In the genomic region with DNA sequence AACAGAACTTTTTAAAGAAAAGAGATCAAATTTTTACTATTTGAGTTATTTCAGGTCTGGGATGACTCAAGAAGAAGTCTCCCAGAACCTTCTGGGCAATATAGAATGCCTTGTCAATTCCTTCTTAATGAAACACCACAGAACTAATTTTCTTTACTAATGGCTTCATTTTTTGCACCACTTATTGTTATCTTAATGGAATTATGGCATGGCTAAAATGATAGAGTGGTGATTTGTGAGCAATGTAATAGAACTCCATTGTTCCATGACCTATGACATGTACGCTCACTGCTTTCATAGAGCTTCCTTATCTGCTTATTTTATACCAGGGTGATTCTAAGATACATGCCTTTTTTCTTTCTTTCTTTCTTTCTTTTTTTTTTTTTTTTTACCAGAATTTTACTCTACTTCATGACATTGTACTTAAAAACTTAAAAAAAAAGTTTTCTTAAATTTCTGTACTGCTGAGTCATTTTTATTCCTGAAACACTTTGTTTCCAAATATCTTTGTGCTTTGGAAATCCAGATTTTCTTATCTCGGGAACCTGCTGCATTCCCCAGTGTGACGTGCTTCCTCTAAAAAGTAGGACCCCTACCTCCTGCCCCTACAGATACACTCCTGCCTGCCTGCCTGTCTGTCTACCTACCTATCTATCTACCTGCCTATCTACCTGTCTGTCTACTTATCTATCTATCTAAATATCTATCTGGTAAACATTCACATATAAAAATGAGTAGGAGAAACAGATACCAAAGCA, we compare ENCODE assay signal across 17 cellular contexts.
DNase-seq lines count a peak whose midpoint lies in the region; ATAC-seq and TF ChIP-seq lines count a peak whose summit lies in the region.
"Had no signal": no experiment of that assay in that cellular context is flagged by ENCODE, and none has a peak within 500 bp of the region (broad histone marks: within the 10 kb centered on the region; RNA-seq: fewer than 3 reads in every experiment).

No MANE protein-coding gene starts in this region.

- no peak overlapping the region for H3K27ac ChIP-seq in endodermal cell (ENCODE audit: low read depth, low read length)
- H3K27ac ChIP-seq: PC-9, RWPE1 had no signal

- peaks cover 3% of the 10 kb centered on the region for H3K4me1 ChIP-seq in endodermal cell (ENCODE audit: control insufficient read depth, insufficient read depth, low read length)
- H3K4me1 ChIP-seq: BE2C had no signal

- no peaks in the 10 kb centered on the region for H3K27me3 ChIP-seq in endodermal cell (ENCODE audit: control insufficient read depth, insufficient read depth, low read length, poor library complexity, severe bottlenecking)
- H3K27me3 ChIP-seq: BE2C had no signal

- no peak overlapping the region for H3K4me3 Mint-ChIP-seq in endodermal cell
- H3K4me3 Mint-ChIP-seq in mesothelial cell of epicardium: no peak overlapping the region

- H3K36me3 ChIP-seq in endodermal cell (ENCODE audit: control insufficient read depth, insufficient read depth, low read length): no peaks in the 10 kb centered on the region
- H3K36me3 ChIP-seq: BE2C had no signal

- no peak overlapping the region for H3K4me3 ChIP-seq in endodermal cell (ENCODE audit: low read length)
- H3K4me3 ChIP-seq: PC-9 had no signal

- peaks cover 30% of the 10 kb centered on the region for H3K4me1 Mint-ChIP-seq in endodermal cell
- peaks cover 34% of the 10 kb centered on the region for H3K4me1 Mint-ChIP-seq in mesothelial cell of epicardium

- H3K36me3 Mint-ChIP-seq in endodermal cell (ENCODE audit: low read depth) (peaks cover 26% of the 10 kb centered on the region), mesothelial cell of epicardium (peaks cover 49% of the 10 kb centered on the region)

- H3K9me3 ChIP-seq in endodermal cell (ENCODE audit: control insufficient read depth, low read length): no peaks in the 10 kb centered on the region
- H3K9me3 ChIP-seq: BE2C had no signal

- H3K9me3 Mint-ChIP-seq in endodermal cell (no peaks in the 10 kb centered on the region), mesothelial cell of epicardium (no peaks in the 10 kb centered on the region)

- TF ChIP-seq CTCF in endodermal cell (conservative IDR thresholded peaks at IDR 0.05) (no peak), mesothelial cell of epicardium (IDR thresholded peaks at IDR 0.05; ENCODE audit: unreplicated experiment) (no peak)

- ATAC-seq in SK-N-SH treated with all-trans-retinoic acid at 6 μM for 48 hours: peak; percentile 29; the same call in 1 of the 3 replicates
- no peak for ATAC-seq in GM18909 (IDR thresholded peaks at IDR 0.05; ENCODE audit: poor library complexity, unreplicated experiment)

- H3K27me3 Mint-ChIP-seq in endodermal cell (ENCODE audit: insufficient read depth) (no peaks in the 10 kb centered on the region), mesothelial cell of epicardium (ENCODE audit: low read depth) (no peaks in the 10 kb centered on the region)

- no peak overlapping the region for H3K9ac ChIP-seq in endodermal cell (ENCODE audit: extremely low read depth, low read length, poor library complexity, severe bottlenecking)

- 71 to 100% methylated on average over 3 of the region's 3 CpGs for WGBS in endodermal cell (ENCODE audit: insufficient coverage in 1 of 2, insufficient read length in 1 of 2), 2 experiments

- DNase-seq in endodermal cell (no peak), mesothelial cell of epicardium (ENCODE audit: low spot score in 2 of 2, unreplicated experiment in 2 of 2) (no peak), HPDE6-E6E7 (ENCODE audit: extremely low spot score) (no peak), NCI-H1048 (lab: John Stamatoyannopoulos, UW) (no peak), NCI-H1694 treated with DMSO at 0.1 percent for 48 hours (lab: John Stamatoyannopoulos, UW) (no peak)
- DNase-seq: BE2C, EL, GF-D8, Karpas-422, NCI-H1436, NCI-H1930, NCI-H510A, PC-9, SHP77 treated with DMSO at 0.1 percent for 48 hours had no signal

- H3K27ac Mint-ChIP-seq in endodermal cell (peak overlapping the region; percentile 16), mesothelial cell of epicardium (peak overlapping the region; percentile 91)

TF ChIP-seq in SK-N-SH treated with all-trans-retinoic acid at 6 μM for 48 hours, 23 proteins besides CTCF, POLR2A, EP300 and RAD21:
- TF ChIP-seq, protein P1, sequence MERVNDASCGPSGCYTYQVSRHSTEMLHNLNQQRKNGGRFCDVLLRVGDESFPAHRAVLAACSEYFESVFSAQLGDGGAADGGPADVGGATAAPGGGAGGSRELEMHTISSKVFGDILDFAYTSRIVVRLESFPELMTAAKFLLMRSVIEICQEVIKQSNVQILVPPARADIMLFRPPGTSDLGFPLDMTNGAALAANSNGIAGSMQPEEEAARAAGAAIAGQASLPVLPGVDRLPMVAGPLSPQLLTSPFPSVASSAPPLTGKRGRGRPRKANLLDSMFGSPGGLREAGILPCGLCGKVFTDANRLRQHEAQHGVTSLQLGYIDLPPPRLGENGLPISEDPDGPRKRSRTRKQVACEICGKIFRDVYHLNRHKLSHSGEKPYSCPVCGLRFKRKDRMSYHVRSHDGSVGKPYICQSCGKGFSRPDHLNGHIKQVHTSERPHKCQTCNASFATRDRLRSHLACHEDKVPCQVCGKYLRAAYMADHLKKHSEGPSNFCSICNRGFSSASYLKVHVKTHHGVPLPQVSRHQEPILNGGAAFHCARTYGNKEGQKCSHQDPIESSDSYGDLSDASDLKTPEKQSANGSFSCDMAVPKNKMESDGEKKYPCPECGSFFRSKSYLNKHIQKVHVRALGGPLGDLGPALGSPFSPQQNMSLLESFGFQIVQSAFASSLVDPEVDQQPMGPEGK (CRISPR knock-in tag; IDR thresholded peaks at IDR 0.05; ENCODE audit: borderline replicate concordance): peak; percentile 75; the same call in 1 of the 2 replicates
- TF ChIP-seq ISL1 (CRISPR knock-in tag; IDR thresholded peaks at IDR 0.05) (peak; percentile 99), GLIS3 (CRISPR knock-in tag; IDR thresholded peaks at IDR 0.05) (0 out of 2 replicates have a peak, but pooled peaks have one; percentile 28), ZFP30 (CRISPR knock-in tag; IDR thresholded peaks at IDR 0.05) (no peak), TOX (CRISPR knock-in tag; IDR thresholded peaks at IDR 0.05; ENCODE audit: borderline replicate concordance) (no peak), ZC3H10 (CRISPR knock-in tag; IDR thresholded peaks at IDR 0.05) (no peak), ZNF8 (CRISPR knock-in tag; IDR thresholded peaks at IDR 0.05) (no peak), ZFP3 (CRISPR knock-in tag; IDR thresholded peaks at IDR 0.05) (no peak), ZNF70 (CRISPR knock-in tag; IDR thresholded peaks at IDR 0.05) (no peak)
- TF ChIP-seq, protein P2, sequence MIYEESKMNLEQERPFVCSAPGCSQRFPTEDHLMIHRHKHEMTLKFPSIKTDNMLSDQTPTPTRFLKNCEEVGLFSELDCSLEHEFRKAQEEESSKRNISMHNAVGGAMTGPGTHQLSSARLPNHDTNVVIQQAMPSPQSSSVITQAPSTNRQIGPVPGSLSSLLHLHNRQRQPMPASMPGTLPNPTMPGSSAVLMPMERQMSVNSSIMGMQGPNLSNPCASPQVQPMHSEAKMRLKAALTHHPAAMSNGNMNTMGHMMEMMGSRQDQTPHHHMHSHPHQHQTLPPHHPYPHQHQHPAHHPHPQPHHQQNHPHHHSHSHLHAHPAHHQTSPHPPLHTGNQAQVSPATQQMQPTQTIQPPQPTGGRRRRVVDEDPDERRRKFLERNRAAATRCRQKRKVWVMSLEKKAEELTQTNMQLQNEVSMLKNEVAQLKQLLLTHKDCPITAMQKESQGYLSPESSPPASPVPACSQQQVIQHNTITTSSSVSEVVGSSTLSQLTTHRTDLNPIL (CRISPR knock-in tag; IDR thresholded peaks at IDR 0.05; ENCODE audit: low read depth): peak; percentile 77; the same call in 1 of the 2 replicates
